Comparison of ENCODE assay signal across 33 cellular contexts in genomic region chr15:38275951-38276350, GRCh38. TPM values are rescaled to one million over a fixed set of nuclear protein-coding genes. Genes with fewer than 3 reads are reported as not detected.
A peak's percentile ranks its signal among the peaks of the same experiment; 100 is the strongest.
DNase-seq lines count a peak whose midpoint lies in the region; FAIRE-seq and TF ChIP-seq lines count a peak whose summit lies in the region.
"Had no signal": no experiment of that assay in that cellular context is flagged by ENCODE, and none has a peak within 500 bp of the region (broad histone marks: within the 10 kb centered on the region; RNA-seq: fewer than 3 reads in every experiment).

No MANE protein-coding gene starts in this region.

- peaks cover 97% of the 10 kb centered on the region for H4K20me1 ChIP-seq in astrocyte (ENCODE audit: insufficient read depth, low read length)

- no peak overlapping the region for H3K9ac ChIP-seq in astrocyte (ENCODE audit: low read length)

- H3K4me1 Mint-ChIP-seq in astrocyte (ENCODE audit: low read depth, unreplicated experiment) = peaks cover 7% of the 10 kb centered on the region
- H3K4me1 Mint-ChIP-seq: activated CD4-positive, alpha-beta memory T cell treated with anti-CD3 and anti-CD28 coated beads, Interleukin-2, amount 10 ng/mL, durations not matched to agents 7 days and 5 days; stimulated activated effector memory CD8-positive, alpha-beta T cell treated with anti-CD3 and anti-CD28 coated beads, Interleukin-12 subunit alpha, Interleukin-12 subunit beta, amount 100 ng/mL, for 72 hours had no signal

- peak; percentile 49 for DNase-seq in astrocyte (ENCODE audit: low read depth)
- DNase-seq in fibroblast of pulmonary artery (ENCODE audit: low read depth) = peak; percentile 84
- no peak for DNase-seq in stimulated activated CD4-positive, alpha-beta T cell treated with anti-CD3 and anti-CD28 coated beads, Interleukin-4, amount 100 ng/mL, for 24 hours
- DNase-seq in NCI-H2107 (lab: John Stamatoyannopoulos, UW) = no peak
- DNase-seq in amniotic stem cell (lab: John Stamatoyannopoulos, UW) = no peak
- DNase-seq in cardiac septum (ENCODE audit: low spot score) = no peak
- DNase-seq: activated CD4-positive, alpha-beta memory T cell treated with anti-CD3 and anti-CD28 coated beads, Interleukin-2, amount 10 ng/mL, durations not matched to agents 7 days and 5 days; activated CD4-positive, alpha-beta T cell treated with anti-CD3 and anti-CD28 coated beads for 1 hour; activated CD8-positive, alpha-beta memory T cell treated with anti-CD3 and anti-CD28 coated beads, Interleukin-2, amount 50 U/mL, for 4 hours; activated naive CD4-positive, alpha-beta T cell treated with Interleukin-2 at 50 U/mL for 16 hours; adrenal gland; Caco-2; effector CD4-positive, alpha-beta T cell; gastrocnemius medialis; GF-D8; mucosa of descending colon; natural killer cell; NCI-H1105; NCI-H187 treated with DMSO at 0.1 percent for 48 hours; NCI-H524 treated with DMSO at 0.1 percent for 48 hours; occipital lobe; Right ventricle myocardium superior; stimulated activated CD4-positive, alpha-beta T cell treated with anti-CD3 and anti-CD28 coated beads, Interleukin-15, amount 100 ng/mL, for 24 hours; transverse colon had no signal

- FAIRE-seq in astrocyte (lab: Jason Lieb, UNC) = no peak
- FAIRE-seq: colon, K562 had no signal

- no peak overlapping the region for H2AFZ ChIP-seq in astrocyte (ENCODE audit: low read depth, low read length)

- no peaks in the 10 kb centered on the region for H3K9me3 ChIP-seq in astrocyte (ENCODE audit: insufficient read depth, low read depth, low read length)
- H3K9me3 ChIP-seq: adrenal gland, Caco-2, gastrocnemius medialis, mucosa of descending colon, prostate gland, transverse colon had no signal

- H3K79me2 ChIP-seq in astrocyte (ENCODE audit: insufficient read depth, low read length) = peaks cover 99% of the 10 kb centered on the region

- H3K36me3 ChIP-seq in astrocyte (ENCODE audit: insufficient read depth, low read length) = no peaks in the 10 kb centered on the region
- H3K36me3 ChIP-seq: adrenal gland, gastrocnemius medialis, prostate gland, transverse colon had no signal

- no peaks in the 10 kb centered on the region for H3K27me3 ChIP-seq in astrocyte (ENCODE audit: insufficient read depth, low read length)
- H3K27me3 ChIP-seq: adrenal gland, gastrocnemius medialis, transverse colon had no signal

- no peaks in the 10 kb centered on the region for H3K4me1 ChIP-seq in astrocyte (ENCODE audit: insufficient read depth, low read length)
- H3K4me1 ChIP-seq: Caco-2, prostate gland had no signal

- TF ChIP-seq CTCF in astrocyte (IDR thresholded peaks at IDR 0.05; ENCODE audit: insufficient read depth, low read depth, low read length) (no peak), fibroblast of pulmonary artery (IDR thresholded peaks at IDR 0.05; ENCODE audit: low read length, missing control alignments) (no peak)

- no peak for TF ChIP-seq RAD21 in Ishikawa (IDR thresholded peaks at IDR 0.05; ENCODE audit: low read depth)

- no peak overlapping the region for H3K27ac ChIP-seq in astrocyte (ENCODE audit: low read depth, low read length)
- H3K27ac ChIP-seq: adrenal gland, C4-2B, epithelial cell of prostate, gastrocnemius medialis, prostate gland, transverse colon had no signal

- H3K4me2 ChIP-seq in astrocyte (ENCODE audit: low read length) = no peak overlapping the region

- peaks cover 3% of the 10 kb centered on the region for H3K36me3 Mint-ChIP-seq in astrocyte (ENCODE audit: low read depth, unreplicated experiment)
- H3K36me3 Mint-ChIP-seq: natural killer cell; stimulated activated effector memory CD8-positive, alpha-beta T cell treated with anti-CD3 and anti-CD28 coated beads, Interleukin-12 subunit alpha, Interleukin-12 subunit beta, amount 100 ng/mL, for 72 hours had no signal

- H3K9me3 Mint-ChIP-seq in astrocyte (ENCODE audit: unreplicated experiment) = no peaks in the 10 kb centered on the region
- H3K9me3 Mint-ChIP-seq: activated CD4-positive, alpha-beta memory T cell treated with anti-CD3 and anti-CD28 coated beads, Interleukin-2, amount 10 ng/mL, durations not matched to agents 7 days and 5 days; natural killer cell; stimulated activated effector memory CD8-positive, alpha-beta T cell treated with anti-CD3 and anti-CD28 coated beads, Interleukin-12 subunit alpha, Interleukin-12 subunit beta, amount 100 ng/mL, for 72 hours had no signal

- H3K4me3 ChIP-seq in astrocyte (ENCODE audit: insufficient read depth, low read depth, low read length) = no peak overlapping the region
- no peak overlapping the region for H3K4me3 ChIP-seq in fibroblast of pulmonary artery (replicated peaks; ENCODE audit: low read depth, low read length)
- H3K4me3 ChIP-seq: adrenal gland, gastrocnemius medialis, K562, lung, mucosa of descending colon, prostate gland, transverse colon had no signal

- no peak overlapping the region for H3K4me3 Mint-ChIP-seq in astrocyte (ENCODE audit: unreplicated experiment)
- H3K4me3 Mint-ChIP-seq: activated CD4-positive, alpha-beta memory T cell treated with anti-CD3 and anti-CD28 coated beads, Interleukin-2, amount 10 ng/mL, durations not matched to agents 7 days and 5 days; natural killer cell; stimulated activated effector memory CD8-positive, alpha-beta T cell treated with anti-CD3 and anti-CD28 coated beads, Interleukin-12 subunit alpha, Interleukin-12 subunit beta, amount 100 ng/mL, for 72 hours had no signal

- no peak overlapping the region for H3K27ac Mint-ChIP-seq in astrocyte (ENCODE audit: unreplicated experiment)
- H3K27ac Mint-ChIP-seq: activated CD4-positive, alpha-beta memory T cell treated with anti-CD3 and anti-CD28 coated beads, Interleukin-2, amount 10 ng/mL, durations not matched to agents 7 days and 5 days; natural killer cell; stimulated activated effector memory CD8-positive, alpha-beta T cell treated with anti-CD3 and anti-CD28 coated beads, Interleukin-12 subunit alpha, Interleukin-12 subunit beta, amount 100 ng/mL, for 72 hours had no signal

- H3K27me3 Mint-ChIP-seq in astrocyte (ENCODE audit: low read depth, unreplicated experiment) = no peaks in the 10 kb centered on the region

- no peak for TF ChIP-seq EP300 in Ishikawa (IDR thresholded peaks at IDR 0.05; ENCODE audit: borderline replicate concordance)

- intact Hi-C loops in cardiac septum (cut with DNase I) = no loop called here

TF ChIP-seq in Ishikawa, 13 proteins besides CTCF, POLR2A, EP300 and RAD21:
- no peak for TF ChIP-seq TCF12 (IDR thresholded peaks at IDR 0.05; ENCODE audit: low read depth)
- no peak for TF ChIP-seq CREB1 (IDR thresholded peaks at IDR 0.05; ENCODE audit: low read depth)
- TF ChIP-seq TEAD4 (IDR thresholded peaks at IDR 0.05) = peak; percentile 62
- TF ChIP-seq NFIC (IDR thresholded peaks at IDR 0.05) = no peak
- no peak for TF ChIP-seq TAF1 (IDR thresholded peaks at IDR 0.05; ENCODE audit: low read depth)
- TF ChIP-seq EGR1 (IDR thresholded peaks at IDR 0.05) = no peak
- TF ChIP-seq, protein P1, sequence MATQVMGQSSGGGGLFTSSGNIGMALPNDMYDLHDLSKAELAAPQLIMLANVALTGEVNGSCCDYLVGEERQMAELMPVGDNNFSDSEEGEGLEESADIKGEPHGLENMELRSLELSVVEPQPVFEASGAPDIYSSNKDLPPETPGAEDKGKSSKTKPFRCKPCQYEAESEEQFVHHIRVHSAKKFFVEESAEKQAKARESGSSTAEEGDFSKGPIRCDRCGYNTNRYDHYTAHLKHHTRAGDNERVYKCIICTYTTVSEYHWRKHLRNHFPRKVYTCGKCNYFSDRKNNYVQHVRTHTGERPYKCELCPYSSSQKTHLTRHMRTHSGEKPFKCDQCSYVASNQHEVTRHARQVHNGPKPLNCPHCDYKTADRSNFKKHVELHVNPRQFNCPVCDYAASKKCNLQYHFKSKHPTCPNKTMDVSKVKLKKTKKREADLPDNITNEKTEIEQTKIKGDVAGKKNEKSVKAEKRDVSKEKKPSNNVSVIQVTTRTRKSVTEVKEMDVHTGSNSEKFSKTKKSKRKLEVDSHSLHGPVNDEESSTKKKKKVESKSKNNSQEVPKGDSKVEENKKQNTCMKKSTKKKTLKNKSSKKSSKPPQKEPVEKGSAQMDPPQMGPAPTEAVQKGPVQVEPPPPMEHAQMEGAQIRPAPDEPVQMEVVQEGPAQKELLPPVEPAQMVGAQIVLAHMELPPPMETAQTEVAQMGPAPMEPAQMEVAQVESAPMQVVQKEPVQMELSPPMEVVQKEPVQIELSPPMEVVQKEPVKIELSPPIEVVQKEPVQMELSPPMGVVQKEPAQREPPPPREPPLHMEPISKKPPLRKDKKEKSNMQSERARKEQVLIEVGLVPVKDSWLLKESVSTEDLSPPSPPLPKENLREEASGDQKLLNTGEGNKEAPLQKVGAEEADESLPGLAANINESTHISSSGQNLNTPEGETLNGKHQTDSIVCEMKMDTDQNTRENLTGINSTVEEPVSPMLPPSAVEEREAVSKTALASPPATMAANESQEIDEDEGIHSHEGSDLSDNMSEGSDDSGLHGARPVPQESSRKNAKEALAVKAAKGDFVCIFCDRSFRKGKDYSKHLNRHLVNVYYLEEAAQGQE (IDR thresholded peaks at IDR 0.05; ENCODE audit: low read depth) = no peak

RNA-seq across cellular contexts. Expression of gene SPRED1, which starts 23.3 kb away (rescaled TPM):
- total RNA-seq in astrocyte (29.5 and 31.7 TPM in 2 replicates), cardiac septum (12.7 TPM)
- total RNA-seq: T-helper 2 cell treated with Interferon-gamma antibody and Interleukin-4, amounts not matched to agents 100 ng/mL and 5 ng/mL, for 36 hours had no signal

Comparison
In these comparisons a context has a peak if more than half of its experiments do, and no peak if none do; other contexts are left out.
1. DNase-seq: peak in astrocyte (single experiment) and fibroblast of pulmonary artery (single experiment); none in stimulated activated CD4-positive, alpha-beta T cell treated with anti-CD3 and anti-CD28 coated beads, Interleukin-4, amount 100 ng/mL, for 24 hours (single experiment), NCI-H2107 (single experiment), amniotic stem cell (single experiment) and cardiac septum (single experiment).